Comparison of ENCODE assay signal across 27 cellular contexts in the genomic region with DNA sequence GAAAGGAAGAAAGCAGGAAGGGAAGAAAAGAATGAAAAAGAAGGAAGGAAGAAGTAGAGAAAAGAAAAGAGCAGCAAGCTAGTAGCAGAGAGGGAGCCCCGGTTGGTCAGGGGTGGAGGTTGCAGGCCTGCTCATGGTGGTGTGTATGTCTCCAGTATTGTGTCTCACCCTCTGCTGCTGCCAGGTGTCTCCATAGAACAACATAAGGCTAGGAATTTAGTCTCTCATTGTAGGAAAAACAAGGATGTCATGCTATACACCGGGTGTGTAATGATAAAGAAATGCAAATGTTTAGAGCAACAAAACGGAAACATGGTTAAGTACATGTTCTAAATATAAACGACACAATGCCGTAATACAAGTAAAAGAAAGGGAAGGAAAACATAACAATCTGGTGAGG.
"Had no signal": no experiment of that assay in that cellular context is flagged by ENCODE, and none has a peak within 500 bp of the region (broad histone marks: within the 10 kb centered on the region; RNA-seq: fewer than 3 reads in every experiment).

No MANE protein-coding gene starts in this region.

- H3K36me3 ChIP-seq: gastroesophageal sphincter, heart left ventricle, left lung, prostate gland, right atrium auricular region, suprapubic skin, transverse colon, upper lobe of right lung, uterus had no signal

- H3K27me3 ChIP-seq: foreskin keratinocyte, gastroesophageal sphincter, hepatocyte, left lung, neural progenitor cell, right atrium auricular region, suprapubic skin, transverse colon, upper lobe of right lung had no signal

- ATAC-seq: esophagus mucosa; foreskin keratinocyte; gastroesophageal sphincter; heart left ventricle; left cardiac atrium; left lung; naive thymus-derived CD4-positive, alpha-beta T cell; sciatic nerve; stimulated activated naive CD8-positive, alpha-beta T cell treated with anti-CD3 and anti-CD28 coated beads, Interleukin-15, amount 100 ng/mL, for 72 hours; upper lobe of right lung had no signal

- DNase-seq: foreskin keratinocyte; heart left ventricle; left cardiac atrium; left lung; mesendoderm; midbrain; naive thymus-derived CD4-positive, alpha-beta T cell; stimulated activated CD4-positive, alpha-beta T cell treated with anti-CD3 and anti-CD28 coated beads, Interleukin-12 subunit alpha, Interleukin-12 subunit beta, amount 100 ng/mL, for 4 hours; stimulated activated CD4-positive, alpha-beta T cell treated with anti-CD3 and anti-CD28 coated beads, Interleukin-1b, Interleukin-23, amount 100 ng/mL, for 48 hours; stimulated activated CD4-positive, alpha-beta T cell treated with anti-CD3 and anti-CD28 coated beads, Interleukin-4, amount 100 ng/mL, for 1 hour; stimulated activated CD8-positive, alpha-beta memory T cell treated with anti-CD3 and anti-CD28 coated beads, Interleukin-4, amount 100 ng/mL, for 48 hours; stimulated activated naive CD4-positive, alpha-beta T cell; stimulated activated naive CD8-positive, alpha-beta T cell treated with anti-CD3 and anti-CD28 coated beads, Interleukin-15, amount 100 ng/mL, for 72 hours; transverse colon; upper lobe of right lung; uterus had no signal

- H3K79me2 ChIP-seq: hepatocyte had no signal

- H2AFZ ChIP-seq: hepatocyte, neural progenitor cell had no signal

- H3K9me3 ChIP-seq: prostate gland, right atrium auricular region, transverse colon, upper lobe of right lung, uterus had no signal

- H3K4me3 ChIP-seq: coronary artery, gastroesophageal sphincter, heart left ventricle, hepatocyte, left lung, neural progenitor cell, prostate gland, right atrium auricular region, smooth muscle cell, suprapubic skin, transverse colon, upper lobe of right lung, uterus had no signal

- H3K4me1 ChIP-seq: foreskin keratinocyte, gastroesophageal sphincter, heart left ventricle, left lung, neural progenitor cell, prostate gland, right atrium auricular region, suprapubic skin, transverse colon, upper lobe of right lung, uterus had no signal

- H3K9ac ChIP-seq: neural progenitor cell had no signal

- H3K27ac ChIP-seq: coronary artery, epithelial cell of prostate, foreskin keratinocyte, gastroesophageal sphincter, heart left ventricle, hepatocyte, left lung, neural progenitor cell, prostate gland, right atrium auricular region, suprapubic skin, transverse colon, upper lobe of right lung, uterus had no signal

- H3K4me2 ChIP-seq: hepatocyte, neural progenitor cell, smooth muscle cell had no signal
